ENCODE assay signal across 1 cellular context in genomic region chr6:106630366-106630765, GRCh38.
TF ChIP-seq lines count a peak whose summit lies in the region.

No MANE protein-coding gene starts in this region.

TF ChIP-seq in SK-N-SH treated with all-trans-retinoic acid at 6 μM for 48 hours, 23 proteins besides CTCF, POLR2A, EP300 and RAD21 (continued from another document):
- TF ChIP-seq PPARA (CRISPR knock-in tag; IDR thresholded peaks at IDR 0.05; ENCODE audit: borderline replicate concordance) (no peak), SNAI2 (CRISPR knock-in tag; IDR thresholded peaks at IDR 0.05) (no peak), ZNF70 (CRISPR knock-in tag; IDR thresholded peaks at IDR 0.05) (no peak), POU6F1 (CRISPR knock-in tag; IDR thresholded peaks at IDR 0.05; ENCODE audit: borderline replicate concordance, low read depth) (no peak)
- TF ChIP-seq, protein P1, sequence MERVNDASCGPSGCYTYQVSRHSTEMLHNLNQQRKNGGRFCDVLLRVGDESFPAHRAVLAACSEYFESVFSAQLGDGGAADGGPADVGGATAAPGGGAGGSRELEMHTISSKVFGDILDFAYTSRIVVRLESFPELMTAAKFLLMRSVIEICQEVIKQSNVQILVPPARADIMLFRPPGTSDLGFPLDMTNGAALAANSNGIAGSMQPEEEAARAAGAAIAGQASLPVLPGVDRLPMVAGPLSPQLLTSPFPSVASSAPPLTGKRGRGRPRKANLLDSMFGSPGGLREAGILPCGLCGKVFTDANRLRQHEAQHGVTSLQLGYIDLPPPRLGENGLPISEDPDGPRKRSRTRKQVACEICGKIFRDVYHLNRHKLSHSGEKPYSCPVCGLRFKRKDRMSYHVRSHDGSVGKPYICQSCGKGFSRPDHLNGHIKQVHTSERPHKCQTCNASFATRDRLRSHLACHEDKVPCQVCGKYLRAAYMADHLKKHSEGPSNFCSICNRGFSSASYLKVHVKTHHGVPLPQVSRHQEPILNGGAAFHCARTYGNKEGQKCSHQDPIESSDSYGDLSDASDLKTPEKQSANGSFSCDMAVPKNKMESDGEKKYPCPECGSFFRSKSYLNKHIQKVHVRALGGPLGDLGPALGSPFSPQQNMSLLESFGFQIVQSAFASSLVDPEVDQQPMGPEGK (CRISPR knock-in tag; IDR thresholded peaks at IDR 0.05; ENCODE audit: borderline replicate concordance): no peak
